18 cellular contexts compared by ENCODE assay signal in the genomic region with DNA sequence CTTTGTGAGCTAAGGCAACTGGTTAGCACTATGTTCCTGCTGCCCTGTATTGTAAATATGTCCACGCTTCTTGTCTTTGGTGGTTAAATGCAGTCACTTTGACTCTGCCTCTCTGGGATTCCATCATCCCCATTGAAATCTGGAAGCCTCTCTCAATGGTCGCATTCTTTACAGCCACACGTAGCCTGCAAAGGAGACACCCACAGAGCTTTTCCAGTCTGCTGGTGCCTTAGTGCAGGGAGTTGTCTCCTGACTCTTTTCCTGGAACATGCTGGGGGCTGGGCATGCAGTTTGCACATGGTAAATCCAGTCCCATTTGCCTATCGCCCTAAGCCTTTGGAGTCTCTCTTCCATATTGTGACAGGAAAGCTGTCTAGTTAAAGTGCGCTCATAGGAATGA. TPM values are rescaled to one million over a fixed set of nuclear protein-coding genes. Genes with fewer than 3 reads are reported as not detected.
DNase-seq lines count a peak whose midpoint lies in the region; ATAC-seq, FAIRE-seq and TF ChIP-seq lines count a peak whose summit lies in the region.
"Had no signal": no experiment of that assay in that cellular context is flagged by ENCODE, and none has a peak within 500 bp of the region (broad histone marks: within the 10 kb centered on the region; RNA-seq: fewer than 3 reads in every experiment).

No MANE protein-coding gene starts in this region.

- H4K8ac ChIP-seq in neuronal stem cell (ENCODE audit: low read depth, low read length): no peak overlapping the region

- H2BK15ac ChIP-seq in neuronal stem cell (ENCODE audit: low read length): no peak overlapping the region

- no TSS peak for BruUV-seq in Panc1 (replicated peaks; lab: Mats Ljungman, UMichigan)

- no peak overlapping the region for H3K4me3 ChIP-seq in Panc1 (ENCODE audit: low read depth in 2 of 2, low read length in 2 of 2)
- H3K4me3 ChIP-seq in esophagus (ENCODE audit: low read depth in 1 of 2, low read length in 2 of 2): no peak overlapping the region
- no peak overlapping the region for H3K4me3 ChIP-seq in neuronal stem cell (ENCODE audit: low read length in 2 of 2)
- no peak overlapping the region for H3K4me3 ChIP-seq in effector memory CD4-positive, alpha-beta T cell (ENCODE audit: insufficient read depth, low read depth, low read length, poor library complexity, severe bottlenecking)

- H2BK12ac ChIP-seq in neuronal stem cell (ENCODE audit: low read length): no peak overlapping the region

- TF ChIP-seq CTCF in Panc1 (IDR thresholded peaks at IDR 0.05): no peak

- no peak overlapping the region for H3K9ac ChIP-seq in neuronal stem cell (ENCODE audit: low read depth, low read length, poor library complexity)
- H3K9ac ChIP-seq: SK-N-SH had no signal

- H3K36me3 ChIP-seq in Panc1 (ENCODE audit: control insufficient read depth, insufficient read depth, low read length) (no peaks in the 10 kb centered on the region), esophagus (ENCODE audit: control insufficient read depth in 2 of 2, insufficient read depth in 2 of 2, low read length in 1 of 2) (no peaks in the 10 kb centered on the region), neuronal stem cell (replicated peaks in 1 of 2; ENCODE audit: control insufficient read depth in 2 of 2, insufficient read depth in 2 of 2, low read length in 2 of 2) (no peaks in the 10 kb centered on the region)
- no peaks in the 10 kb centered on the region for H3K36me3 ChIP-seq in effector memory CD4-positive, alpha-beta T cell (ENCODE audit: control insufficient read depth, insufficient read depth, low read length)

- no peaks in the 10 kb centered on the region for H3K79me1 ChIP-seq in neuronal stem cell (ENCODE audit: low read depth, low read length)

- in situ Hi-C loops in Panc1 (cut with HindIII; ENCODE audit: low pct_unique_long_range_greater_than_20kb, low sequenced_read_pairs): no loop called here

- no peak overlapping the region for H3K23ac ChIP-seq in neuronal stem cell (ENCODE audit: low read depth, low read length, poor library complexity)

- CTCF ChIA-PET in Panc1 (lab: Charles Lee): no interaction called here

- H2AFZ ChIP-seq in neuronal stem cell (ENCODE audit: low read length): peak overlapping the region; percentile 42

- H3K27ac ChIP-seq in Panc1 (ENCODE audit: low read length) (peak overlapping the region; percentile 86), esophagus (ENCODE audit: low read depth in 2 of 2, low read length in 1 of 2) (peak overlapping the region; percentile 55 to 56), neuronal stem cell (replicated peaks; ENCODE audit: low read length) (no peak overlapping the region)
- H3K27ac ChIP-seq in effector memory CD4-positive, alpha-beta T cell (ENCODE audit: insufficient read depth, low read length, poor library complexity, severe bottlenecking): no peak overlapping the region
- H3K27ac ChIP-seq: C4-2B had no signal

- H2BK5ac ChIP-seq in neuronal stem cell (ENCODE audit: low read length): no peak overlapping the region

- 85% methylated on average over 5 of the region's 5 CpGs for WGBS in esophagus, 2 donors
- no CpG with 5 or more reads among the region's 5 CpGs for WGBS in neuronal stem cell (ENCODE audit: extremely low coverage in 2 of 2, insufficient read length in 2 of 2, insufficient replicate concordance in 1 of 2), 2 donors

- no peak overlapping the region for H3K4ac ChIP-seq in neuronal stem cell (ENCODE audit: low read length)

- H3K4me1 ChIP-seq in Panc1 (ENCODE audit: control insufficient read depth, insufficient read depth, low read length) (peaks cover 24% of the 10 kb centered on the region), esophagus (ENCODE audit: control insufficient read depth in 2 of 2, insufficient read depth in 2 of 2, low read length in 1 of 2) (peaks cover 0 to 12% of the 10 kb centered on the region in 2 donors), neuronal stem cell (ENCODE audit: control insufficient read depth in 2 of 2, insufficient read depth in 1 of 2, low read depth in 1 of 2, low read length in 2 of 2) (peaks cover 5 to 6% of the 10 kb centered on the region in 2 donors)
- no peaks in the 10 kb centered on the region for H3K4me1 ChIP-seq in effector memory CD4-positive, alpha-beta T cell (ENCODE audit: control insufficient read depth, insufficient read depth, low read length, poor library complexity, severe bottlenecking)

- H3K9me3 ChIP-seq in Panc1 (ENCODE audit: control insufficient read depth, insufficient read depth, low read depth, low read length) (no peaks in the 10 kb centered on the region), esophagus (ENCODE audit: control insufficient read depth in 2 of 2, insufficient read depth in 1 of 2, low read depth in 1 of 2, low read length in 1 of 2) (no peaks in the 10 kb centered on the region), neuronal stem cell (replicated peaks in 1 of 2; ENCODE audit: control insufficient read depth in 2 of 2, insufficient read depth in 1 of 2, low read depth in 1 of 2, low read length in 2 of 2) (no peaks in the 10 kb centered on the region)
- H3K9me3 ChIP-seq in effector memory CD4-positive, alpha-beta T cell (ENCODE audit: control insufficient read depth, low read length): no peaks in the 10 kb centered on the region
- H3K9me3 ChIP-seq: SK-N-SH had no signal

- intact Hi-C loops in Panc1 (cut with micrococcal nuclease; ENCODE audit: unreplicated experiment) (no loop called here), cardiac septum (cut with DNase I) (no loop called here)

- no peaks in the 10 kb centered on the region for H3K27me3 ChIP-seq in Panc1 (ENCODE audit: control insufficient read depth, insufficient read depth, low read length)
- H3K27me3 ChIP-seq in esophagus (ENCODE audit: control insufficient read depth in 1 of 2, insufficient read depth in 2 of 2, low read length in 2 of 2): no peaks in the 10 kb centered on the region
- no peaks in the 10 kb centered on the region for H3K27me3 ChIP-seq in neuronal stem cell (ENCODE audit: control insufficient read depth in 3 of 3, insufficient read depth in 3 of 3, low read depth in 1 of 3, low read length in 3 of 3)
- H3K27me3 ChIP-seq in effector memory CD4-positive, alpha-beta T cell (replicated peaks; ENCODE audit: control insufficient read depth, insufficient read depth, low read length, poor library complexity, severe bottlenecking): no peaks in the 10 kb centered on the region

- DNase-seq in GM12891 (ENCODE audit: insufficient read length, low spot score) (no peak), Panc1 (ENCODE audit: low read depth, low spot score) (no peak), neuronal stem cell (ENCODE audit: low spot score) (no peak), cardiac septum (ENCODE audit: low spot score) (no peak), NCI-H1436 (lab: John Stamatoyannopoulos, UW) (no peak)
- DNase-seq in effector memory CD4-positive, alpha-beta T cell: no peak
- DNase-seq: DMS 273 treated with DMSO at 0.1 percent for 48 hours, DND-41, GOT3, KBM-7, NCI-H1105, NCI-H1694 treated with DMSO at 0.1 percent for 48 hours, SHP77, SK-N-SH had no signal

- no peak overlapping the region for H2BK120ac ChIP-seq in neuronal stem cell (ENCODE audit: low read depth, low read length)

- ATAC-seq in Panc1 (no peak), GM21529 (IDR thresholded peaks at IDR 0.05; ENCODE audit: unreplicated experiment) (no peak)

- no peak overlapping the region for H3K4me2 ChIP-seq in neuronal stem cell (ENCODE audit: insufficient read depth, low read length, poor library complexity, severe bottlenecking)
- H3K4me2 ChIP-seq: SK-N-SH had no signal

- no peak overlapping the region for H2AK5ac ChIP-seq in neuronal stem cell (ENCODE audit: low read depth, low read length)

- FAIRE-seq in GM12891 (lab: Jason Lieb, UNC): peak; percentile 13
- FAIRE-seq: G401.6 had no signal

- H4K91ac ChIP-seq in neuronal stem cell (ENCODE audit: low read depth, low read length, poor library complexity): no peak overlapping the region

- H3K18ac ChIP-seq in neuronal stem cell (ENCODE audit: low read length): no peak overlapping the region

- POLR2A ChIA-PET in Panc1 (lab: Charles Lee): interaction anchor here (0.9 kb wide), 1 partner anchor 17 kb away, joined by 3 read pairs; no protein-coding TSS in a partner anchor

- TF ChIP-seq POLR2A in GM12891 (IDR thresholded peaks at IDR 0.05; ENCODE audit: low read depth, low read length): no peak

- no peak overlapping the region for H3K14ac ChIP-seq in neuronal stem cell (ENCODE audit: low read length)

TF ChIP-seq in GM12891, 5 proteins besides CTCF, POLR2A, EP300 and RAD21:
- TF ChIP-seq TAF1 (IDR thresholded peaks at IDR 0.05; ENCODE audit: low read depth, low read length) (no peak), SPI1 (IDR thresholded peaks at IDR 0.05; ENCODE audit: low read depth, low read length) (no peak), POU2F2 (IDR thresholded peaks at IDR 0.05; ENCODE audit: low read depth, low read length) (no peak), POLR2AphosphoS5 (IDR thresholded peaks at IDR 0.05; ENCODE audit: low read depth, low read length) (no peak)

RNA-seq across cellular contexts. Expression of a gene that starts 33.9 kb away (rescaled TPM):
- polyA plus RNA-seq in GM12891 (2012; ENCODE audit: low read depth, missing spikeins): 3.4 TPM
- 28.1 TPM for total RNA-seq in Panc1 (2021; ENCODE audit: unreplicated experiment)
- 16.7 TPM for polyA plus RNA-seq in Panc1 (2012; ENCODE audit: insufficient read length)
- 10 to 100 TPM in 1 of 2 donors, 1 to 10 TPM in 1; 9.1 to 12.5 TPM for polyA plus RNA-seq in esophagus
- polyA plus RNA-seq in neuronal stem cell (2013, experiment 1 of 2): 18.2 TPM
- 17.5 TPM for polyA plus RNA-seq in neuronal stem cell (2013, experiment 2 of 2)
- 13.1 TPM for total RNA-seq in cardiac septum

Comparison
In these comparisons a context has a peak if more than half of its experiments do, and no peak if none do; other contexts are left out.
1. H3K27ac ChIP-seq: peak in Panc1 (single experiment) and esophagus (2 of 2); none in neuronal stem cell (single experiment) and effector memory CD4-positive, alpha-beta T cell (single experiment).